Comparison of ENCODE assay signal across 19 cellular contexts in genomic region chr15:98063871-98064270, GRCh38.
"Had no signal": no experiment of that assay in that cellular context is flagged by ENCODE, and none has a peak within 500 bp of the region (broad histone marks: within the 10 kb centered on the region; RNA-seq: fewer than 3 reads in every experiment).

No MANE protein-coding gene starts in this region.

- H3K4me3 ChIP-seq: breast epithelium, neural progenitor cell, skin epidermis had no signal

- H3K4me1 ChIP-seq: breast epithelium, neural progenitor cell had no signal

- H3K27ac ChIP-seq: breast epithelium, neural progenitor cell had no signal

- H3K36me3 ChIP-seq: breast epithelium, neural progenitor cell had no signal

- DNase-seq: activated CD4-positive, alpha-beta T cell treated with anti-CD3 and anti-CD28 coated beads, Interleukin-2, amount 50 U/mL, for 1 hour; activated CD8-positive, alpha-beta memory T cell treated with anti-CD3 and anti-CD28 coated beads, Interleukin-2, amount 50 U/mL, for 4 hours; activated naive CD4-positive, alpha-beta T cell treated with anti-CD3 and anti-CD28 coated beads for 36 hours; activated T-cell treated with anti-CD3 and anti-CD28 coated beads, Interleukin-2, amount 50 U/mL, for 4 hours; anterior cingulate cortex; cortex of kidney; effector CD4-positive, alpha-beta T cell; immature natural killer cell; left ventricle myocardium superior; naive B cell; stimulated activated CD4-positive, alpha-beta T cell treated with anti-CD3 and anti-CD28 coated beads, Interleukin-2, amount 100 ng/mL, for 48 hours; T1000; trophoblast cell had no signal

- H3K4me2 ChIP-seq: neural progenitor cell had no signal

- H2AFZ ChIP-seq: neural progenitor cell had no signal

- ATAC-seq: activated CD4-positive, CD25-positive, alpha-beta regulatory T cell treated with anti-CD3 and anti-CD28 coated beads, Interleukin-2, amount 50 U/mL, for 24 hours; activated T-cell treated with anti-CD3 and anti-CD28 coated beads, Interleukin-2, amount 50 U/mL, for 4 hours; left ventricle myocardium superior had no signal

- H3K36me3 Mint-ChIP-seq: neural progenitor cell had no signal

- H3K9me3 Mint-ChIP-seq: activated naive CD4-positive, alpha-beta T cell treated with anti-CD3 and anti-CD28 coated beads for 36 hours had no signal

- H3K9me3 ChIP-seq: breast epithelium had no signal

- H3K4me1 Mint-ChIP-seq: naive B cell, neural progenitor cell had no signal

- H3K27me3 ChIP-seq: breast epithelium, neural progenitor cell had no signal

- H3K9ac ChIP-seq: neural progenitor cell had no signal

- H3K4me3 Mint-ChIP-seq: activated naive CD4-positive, alpha-beta T cell treated with anti-CD3 and anti-CD28 coated beads for 36 hours; activated T-cell treated with anti-CD3 and anti-CD28 coated beads, Interleukin-2, amount 50 U/mL, for 4 hours; immature natural killer cell; naive B cell; neural progenitor cell; stimulated activated naive CD8-positive, alpha-beta T cell treated with anti-CD3 and anti-CD28 coated beads, Interleukin-15, Interleukin-2, amounts not matched to agents 100 ng/mL and 50 ng/mL, for 24 hours had no signal

- H3K27ac Mint-ChIP-seq: activated naive CD4-positive, alpha-beta T cell treated with anti-CD3 and anti-CD28 coated beads for 36 hours; naive B cell; neural progenitor cell; progenitor cell of endocrine pancreas; stimulated activated naive CD8-positive, alpha-beta T cell treated with anti-CD3 and anti-CD28 coated beads, Interleukin-15, Interleukin-2, amounts not matched to agents 100 ng/mL and 50 ng/mL, for 24 hours had no signal
